Comparison of ENCODE assay signal across 8 cellular contexts in the genomic region with DNA sequence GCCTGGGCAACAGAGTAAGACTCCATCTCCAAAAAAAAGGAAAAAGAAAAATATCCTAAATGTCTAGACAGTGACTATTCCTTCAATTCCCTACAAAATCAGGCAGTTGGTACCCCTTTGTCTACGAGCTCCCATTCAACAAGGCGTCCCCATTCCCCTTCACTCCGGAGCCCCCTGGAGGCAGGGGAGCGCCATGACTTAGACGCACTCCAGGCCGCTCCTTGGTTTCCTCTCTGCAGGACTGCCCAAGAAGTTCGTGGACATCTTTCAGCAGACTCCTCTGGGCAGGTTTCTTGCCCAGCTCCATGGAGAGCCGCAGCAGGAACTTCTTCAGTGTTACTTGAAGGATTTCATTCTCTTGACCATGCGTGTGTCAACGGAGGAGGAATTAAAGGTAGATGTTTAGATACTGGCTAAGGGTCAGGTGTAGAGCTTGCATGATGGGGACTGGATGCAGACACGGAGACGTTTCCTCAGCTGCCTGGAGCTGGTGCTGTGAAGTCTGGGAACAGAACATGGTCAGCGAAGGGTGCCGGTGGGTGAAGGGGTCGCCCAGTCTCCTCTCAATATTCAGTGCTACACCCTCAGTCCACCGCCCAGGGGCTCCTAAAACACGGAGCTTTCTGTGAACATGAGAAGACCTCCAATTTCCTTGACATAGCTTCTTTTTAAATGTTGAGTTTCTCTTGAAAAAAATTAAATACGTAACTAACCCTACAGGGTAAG. TPM values are rescaled to one million over a fixed set of nuclear protein-coding genes. Genes with fewer than 3 reads are reported as not detected.
DNase-seq lines count a peak whose midpoint lies in the region; ATAC-seq and TF ChIP-seq lines count a peak whose summit lies in the region.

No MANE protein-coding gene starts in this region.

- H3K4me1 ChIP-seq in adipocyte (ENCODE audit: control insufficient read depth, insufficient read depth, low read length) (peaks cover 13% of the 10 kb centered on the region), mucosa of descending colon (ENCODE audit: low read depth) (no peaks in the 10 kb centered on the region)

- CTCF ChIA-PET in Calu3 (lab: Charles Lee), result interaction anchor here (0.8 kb wide), 1 partner anchor 29 kb away, joined by 3 read pairs; no protein-coding TSS in a partner anchor

- peaks cover 63% of the 10 kb centered on the region for H3K36me3 Mint-ChIP-seq in Calu3 (ENCODE audit: insufficient read depth, unreplicated experiment)

- H3K4me3 ChIP-seq in adipocyte (ENCODE audit: low read length) (no peak overlapping the region), mucosa of descending colon (no peak overlapping the region)

- BruUV-seq in Calu3 (replicated peaks; lab: Mats Ljungman, UMichigan), result no TSS peak

- no peaks in the 10 kb centered on the region for H3K9me3 Mint-ChIP-seq in Calu3 (ENCODE audit: low read depth, unreplicated experiment)

- intact Hi-C loops in Calu3 (cut with micrococcal nuclease; ENCODE audit: unreplicated experiment), result no loop called here
- intact Hi-C loops in mucosa of descending colon (cut with DNase I, micrococcal nuclease), result no loop called here

- no peak overlapping the region for H3K4me3 Mint-ChIP-seq in Calu3 (ENCODE audit: low read depth, unreplicated experiment)

- H3K27ac Mint-ChIP-seq in Calu3 (ENCODE audit: unreplicated experiment), result no peak overlapping the region

- peaks cover 92% of the 10 kb centered on the region for H3K36me3 ChIP-seq in adipocyte (ENCODE audit: control insufficient read depth, insufficient read depth, low read length, severe bottlenecking)
- peaks cover 27% of the 10 kb centered on the region for H3K36me3 ChIP-seq in mucosa of descending colon (ENCODE audit: low read depth)

- no peak overlapping the region for H3K9ac ChIP-seq in adipocyte (ENCODE audit: low read length)

- TF ChIP-seq POLR2A in GM18505 (IDR thresholded peaks at IDR 0.05; ENCODE audit: borderline replicate concordance, extremely low read depth, insufficient read depth, insufficient read length), result no peak

- DNase-seq in Calu3, result peak; percentile 34
- peak; percentile 47 for DNase-seq in HuH-7 (ENCODE audit: low spot score)
- DNase-seq in adipocyte (ENCODE audit: low read depth), result peak; percentile 4
- no peak for DNase-seq in mucosa of descending colon
- DNase-seq in 8988T, result no peak

- TF ChIP-seq CTCF in Calu3 (IDR thresholded peaks at IDR 0.05; ENCODE audit: unreplicated experiment) (peak; percentile 28), mucosa of descending colon (IDR thresholded peaks at IDR 0.05) (no peak)

- H3K9me3 ChIP-seq in adipocyte (ENCODE audit: control insufficient read depth, low read length) (no peaks in the 10 kb centered on the region), mucosa of descending colon (no peaks in the 10 kb centered on the region)

- no peaks in the 10 kb centered on the region for H3K27me3 ChIP-seq in adipocyte (replicated peaks; ENCODE audit: control insufficient read depth, insufficient read depth, low read length)

- H3K4me1 Mint-ChIP-seq in Calu3 (ENCODE audit: low read depth, unreplicated experiment), result no peaks in the 10 kb centered on the region

- peak; percentile 16 for ATAC-seq in mucosa of descending colon
- ATAC-seq in GM19467 (IDR thresholded peaks at IDR 0.05; ENCODE audit: unreplicated experiment), result no peak
- no peak for ATAC-seq in GM18505 (IDR thresholded peaks at IDR 0.05; ENCODE audit: unreplicated experiment)
- ATAC-seq in HG03432 (IDR thresholded peaks at IDR 0.05; ENCODE audit: unreplicated experiment), result no peak

- no peaks in the 10 kb centered on the region for H3K27me3 Mint-ChIP-seq in Calu3 (ENCODE audit: unreplicated experiment)

RNA-seq across cellular contexts. Expression of gene ENDOV, which starts 53.3 kb away (rescaled TPM):
- total RNA-seq in Calu3 (2022) (33.2 and 37.0 TPM in 2 replicates), mucosa of descending colon (10 to 100 TPM; 24.1 to 29.7 (median 24.9) TPM)

Comparison
In these comparisons a context has a peak if more than half of its experiments do, and no peak if none do; other contexts are left out.
1. DNase-seq: peak in Calu3 (single experiment), HuH-7 (single experiment) and adipocyte (single experiment); none in mucosa of descending colon (0 of 3) and 8988T (single experiment).